ENCODE assay signal across 7 cellular contexts in the genomic region with DNA sequence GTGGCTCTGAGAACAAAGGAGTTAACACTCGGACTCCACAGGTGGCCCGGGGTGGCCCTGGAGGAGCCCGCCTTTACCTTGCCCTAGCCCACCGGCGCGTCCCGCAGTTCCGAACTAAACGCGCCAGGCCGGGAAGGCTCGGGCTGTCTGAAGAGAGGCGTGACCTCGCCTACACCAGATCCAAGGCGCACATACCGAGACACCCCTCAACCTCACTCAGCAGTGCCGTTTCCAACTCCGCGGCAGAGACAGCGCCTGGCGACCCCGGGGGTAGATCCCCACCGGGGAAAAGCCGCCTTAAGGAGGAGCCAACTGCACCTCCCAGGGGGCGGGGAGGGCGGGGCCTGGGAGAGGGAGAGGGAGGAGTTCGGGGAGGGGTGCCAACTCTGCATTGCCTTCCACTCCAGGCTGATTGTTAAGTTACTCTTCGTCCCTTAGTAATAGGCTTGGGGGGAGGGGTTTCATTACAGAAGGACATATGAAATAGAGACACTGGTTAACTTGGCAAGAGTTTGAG. TPM values are rescaled to one million over a fixed set of nuclear protein-coding genes. Genes with fewer than 3 reads are reported as not detected.
DNase-seq lines count a peak whose midpoint lies in the region; ATAC-seq, FAIRE-seq and TF ChIP-seq lines count a peak whose summit lies in the region.

DLG1 (minus strand) TSS at position 272 of the 517 bp plus-strand sequence. CDS start 1,408 bp downstream, outside the sequence.

- no peak for TF ChIP-seq CTCF in sigmoid colon (IDR thresholded peaks at IDR 0.05)

- H3K27me3 ChIP-seq in sigmoid colon: no peaks in the 10 kb centered on the region

- intact Hi-C loops in sigmoid colon (cut with DNase I): loop anchor here (5.0 kb wide), 2 partner anchors 54 to 79 kb away; no protein-coding TSS in a partner anchor

- peak; percentile 44 for FAIRE-seq in GM18507 (lab: Jason Lieb, UNC)

- peaks cover 0 to 15% (median 0%) of the 10 kb centered on the region in 4 donors for H3K36me3 ChIP-seq in sigmoid colon

- H3K9me3 ChIP-seq in sigmoid colon: no peaks in the 10 kb centered on the region

- peak; percentile 38 to 69 for TF ChIP-seq POLR2A in sigmoid colon (IDR thresholded peaks at IDR 0.05)

- DNase-seq in GM18507 (ENCODE audit: extremely low spot score, insufficient read length, low read depth) (peak; percentile 70), NCI-H1930 (lab: John Stamatoyannopoulos, UW) (peak; percentile 59 to 77), T-helper 22 cell (ENCODE audit: low read depth) (peak; percentile 75), astrocyte of the hippocampus (ENCODE audit: low read depth, low spot score) (peak; percentile 98), hippocampal formation (lab: John Stamatoyannopoulos, UW) (peak; percentile 61 to 73), sigmoid colon (peak; percentile 93)

- ATAC-seq in HG02970 (IDR thresholded peaks at IDR 0.05; ENCODE audit: low FRiP score, unreplicated experiment): peak; percentile 53

- peak within 1 kb of the TSS; percentile 74 to 95 (median 92) for H3K4me3 ChIP-seq in sigmoid colon

- H3K4me1 ChIP-seq in sigmoid colon: peaks cover 0 to 34% (median 21%) of the 10 kb centered on the region in 4 donors

- WGBS in sigmoid colon, 2 donors: 0 to 1% methylated on average over 28 of the region's 28 CpGs

- H3K27ac ChIP-seq in sigmoid colon: peak within 1 kb of the TSS; percentile 88 to 95 (median 93)

- TF ChIP-seq EP300 in sigmoid colon (IDR thresholded peaks at IDR 0.05): no peak

RNA-seq across cellular contexts. Expression of gene DLG1, which starts in this region (rescaled TPM):
- 10 to 100 TPM; 62.6 to 71.0 (median 66.9) TPM for total RNA-seq in sigmoid colon
- 10 to 100 TPM; 30.6 to 83.7 (median 31.9) TPM for polyA plus RNA-seq in sigmoid colon

Comparison
In these comparisons a context has a peak if more than half of its experiments do, and no peak if none do; other contexts are left out.
1. Peak in every context shown above with its lines: DNase-seq, ATAC-seq, H3K4me3 ChIP-seq and H3K27ac ChIP-seq.